ENCODE assay signal across 8 cellular contexts in genomic region chr11:94876645-94877445, GRCh38.
DNase-seq lines count a peak whose midpoint lies in the region; ATAC-seq and TF ChIP-seq lines count a peak whose summit lies in the region.

No MANE protein-coding gene starts in this region.

- peak overlapping the region; percentile 22 to 72 for H3K27ac ChIP-seq in lung (ENCODE audit: low read depth in 1 of 2, low read length in 1 of 2)

- no peaks in the 10 kb centered on the region for H3K36me3 Mint-ChIP-seq in activated B cell treated with CpG ODN at 0.5 μM for 24 hours (ENCODE audit: low read depth)

- H3K36me3 ChIP-seq in lung (ENCODE audit: control insufficient read depth in 2 of 2, insufficient read depth in 2 of 2, low read length in 2 of 2): peaks cover 0 to 40% of the 10 kb centered on the region in 2 donors

- peak; percentile 95 for ATAC-seq in GM21367 (IDR thresholded peaks at IDR 0.05; ENCODE audit: unreplicated experiment)
- ATAC-seq in activated B cell treated with CpG ODN at 0.5 μM for 24 hours (ENCODE audit: low read depth): peak; percentile 76
- peak; percentile 91 for ATAC-seq in lung (ENCODE audit: insufficient read depth, low FRiP score)

- no peaks in the 10 kb centered on the region for H3K9me3 Mint-ChIP-seq in activated B cell treated with CpG ODN at 0.5 μM for 24 hours

- TF ChIP-seq CTCF in activated B cell treated with CpG ODN at 0.5 μM for 24 hours (IDR thresholded peaks at IDR 0.05) (no peak), lung (IDR thresholded peaks at IDR 0.05; ENCODE audit: control extremely low read depth, extremely low read depth) (no peak)

- H3K27me3 Mint-ChIP-seq in activated B cell treated with CpG ODN at 0.5 μM for 24 hours: no peaks in the 10 kb centered on the region

- POLR2A ChIA-PET in activated B cell treated with CpG ODN at 0.5 μM for 24 hours (lab: Charles Lee): no interaction called here

- intact Hi-C loops in activated B cell treated with CpG ODN at 0.5 μM for 24 hours (cut with micrococcal nuclease): no loop called here

- CTCF ChIA-PET in activated B cell treated with CpG ODN at 0.5 μM for 24 hours (lab: Charles Lee): no interaction called here

- H3K9me3 ChIP-seq in lung (ENCODE audit: control insufficient read depth in 2 of 2, insufficient read depth in 1 of 2, low read length in 1 of 2): no peaks in the 10 kb centered on the region

- DNase-seq in CMK (ENCODE audit: low read depth) (peak; percentile 26), HK-2 (ENCODE audit: unreplicated experiment) (peak; percentile 76), activated B cell treated with CpG ODN at 0.5 μM for 24 hours (no peak), dermis microvascular lymphatic vessel endothelial cell (ENCODE audit: low read depth in 2 of 2) (peak; percentile 36 to 92), lung (ENCODE audit: low spot score) (peak; percentile 59), NCI-H748 (lab: John Stamatoyannopoulos, UW; ENCODE audit: unreplicated experiment) (no peak)
- DNase-seq in stimulated activated CD8-positive, alpha-beta memory T cell treated with anti-CD3 and anti-CD28 coated beads, Interleukin-15, amount 100 ng/mL, for 24 hours (ENCODE audit: low read depth): peak; percentile 11

- H3K27ac Mint-ChIP-seq in activated B cell treated with CpG ODN at 0.5 μM for 24 hours: no peak overlapping the region

- H3K4me3 Mint-ChIP-seq in activated B cell treated with CpG ODN at 0.5 μM for 24 hours: peak overlapping the region; percentile 54

- no peak overlapping the region for H3K4me3 ChIP-seq in lung

- WGBS in lung, 2 donors: 31 to 34% methylated on average over 12 of the region's 12 CpGs

- H3K27me3 ChIP-seq in lung (ENCODE audit: control insufficient read depth, insufficient read depth): no peaks in the 10 kb centered on the region

- peaks cover 13% of the 10 kb centered on the region for H3K4me1 Mint-ChIP-seq in activated B cell treated with CpG ODN at 0.5 μM for 24 hours

- peaks cover 0 to 8% of the 10 kb centered on the region in 2 donors for H3K4me1 ChIP-seq in lung (ENCODE audit: control insufficient read depth in 2 of 2, insufficient read depth in 2 of 2, low read length in 2 of 2)

Comparison
In these comparisons a context has a peak if more than half of its experiments do, and no peak if none do; other contexts are left out.
1. DNase-seq: peak in CMK (single experiment), HK-2 (single experiment), dermis microvascular lymphatic vessel endothelial cell (2 of 2), lung (single experiment) and stimulated activated CD8-positive, alpha-beta memory T cell treated with anti-CD3 and anti-CD28 coated beads, Interleukin-15, amount 100 ng/mL, for 24 hours (single experiment); none in activated B cell treated with CpG ODN at 0.5 μM for 24 hours (single experiment) and NCI-H748 (single experiment).
2. Peak in every context shown above with its lines, with median percentiles within 50 percentile points of each other: ATAC-seq.